Comparison of ENCODE assay signal across 19 cellular contexts in the genomic region with DNA sequence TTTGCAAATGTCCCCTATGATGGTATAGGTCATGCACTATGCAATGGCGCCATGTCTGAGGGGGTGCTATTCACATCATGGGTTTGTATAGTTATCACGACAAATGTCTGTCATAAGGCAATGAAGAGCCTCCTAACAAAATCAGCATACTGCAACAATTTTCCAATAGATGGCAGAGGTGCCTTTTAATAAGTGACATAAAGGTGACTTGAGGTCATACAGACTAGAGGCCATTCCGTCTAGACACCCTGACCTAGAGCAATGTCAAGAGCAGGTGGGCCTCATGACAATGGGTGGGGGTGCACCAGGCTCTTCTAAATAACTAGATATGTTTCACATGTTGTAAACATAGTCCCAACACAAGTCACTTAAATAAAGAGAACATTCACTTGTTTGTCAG.
DNase-seq lines count a peak whose midpoint lies in the region; TF ChIP-seq lines count a peak whose summit lies in the region.
"Had no signal": no experiment of that assay in that cellular context is flagged by ENCODE, and none has a peak within 500 bp of the region (broad histone marks: within the 10 kb centered on the region; RNA-seq: fewer than 3 reads in every experiment).

No MANE protein-coding gene starts in this region.

- H3K9me3 ChIP-seq in liver (ENCODE audit: control insufficient read depth in 4 of 4, low read length in 3 of 4), result no peaks in the 10 kb centered on the region
- H3K9me3 ChIP-seq in A673 (ENCODE audit: low read depth, low read length, poor library complexity, severe bottlenecking), result no peaks in the 10 kb centered on the region
- H3K9me3 ChIP-seq: BE2C, HAP-1 had no signal

- CTCF ChIA-PET in A673 (lab: Charles Lee), result no interaction called here

- POLR2A ChIA-PET in A673 (lab: Charles Lee; ENCODE audit: low non-redundant PET), result no interaction called here

- H3K4me3 ChIP-seq in LNCaP clone FGC (ENCODE audit: low read depth, low read length) (no peak overlapping the region), liver (ENCODE audit: low read depth in 1 of 3, low read length in 3 of 3) (no peak overlapping the region), A673 (ENCODE audit: low read depth, low read length, poor library complexity, severe bottlenecking) (no peak overlapping the region)
- H3K4me3 ChIP-seq: GM23248, HAP-1, K562 had no signal

- H3K9ac ChIP-seq in liver (ENCODE audit: low read depth in 1 of 2, low read length in 2 of 2), result no peak overlapping the region
- H3K9ac ChIP-seq: GM23248 had no signal

- H3K36me3 ChIP-seq in liver (ENCODE audit: control insufficient read depth in 4 of 4, insufficient read depth in 3 of 4, low read depth in 1 of 4, low read length in 3 of 4) (no peaks in the 10 kb centered on the region), A673 (ENCODE audit: insufficient read depth, low read length, poor library complexity, severe bottlenecking) (no peaks in the 10 kb centered on the region)
- H3K36me3 ChIP-seq: BE2C, HAP-1 had no signal

- WGBS in liver, result 59% methylated on average over 3 of the region's 3 CpGs

- TF ChIP-seq CTCF in LNCaP clone FGC (IDR thresholded peaks at IDR 0.05; ENCODE audit: control insufficient read depth, extremely low read depth, insufficient read depth) (peak; percentile 12; the same call in 1 of the 2 replicates), liver (IDR thresholded peaks at IDR 0.05; ENCODE audit: low read depth, low read length, missing input control) (peak; percentile 16), A673 (conservative IDR thresholded peaks at IDR 0.05; ENCODE audit: low read depth, low read length) (no peak)

- intact Hi-C loops in A673 (cut with micrococcal nuclease; ENCODE audit: unreplicated experiment), result no loop called here

- no peak for DNase-seq in LNCaP clone FGC (ENCODE audit: low read depth)
- DNase-seq in globus pallidus (ENCODE audit: low spot score), result peak; percentile 16
- peak; percentile 23 for DNase-seq in pons (ENCODE audit: low spot score)
- DNase-seq in NAMALWA (ENCODE audit: low spot score), result no peak
- DNase-seq in GM03348 (ENCODE audit: low spot score), result no peak
- no peak for DNase-seq in A673 (ENCODE audit: low spot score)
- DNase-seq: ACHN; BE2C; C1 segment of cervical spinal cord; CD4-positive, alpha-beta T cell; DMS153; DMS79; GDM1; GM23248; IMR-90 had no signal

- H3K27me3 ChIP-seq in liver (ENCODE audit: control insufficient read depth in 4 of 4, insufficient read depth in 4 of 4, low read length in 3 of 4) (no peaks in the 10 kb centered on the region), A673 (replicated peaks; ENCODE audit: insufficient read depth, low read depth, low read length, poor library complexity) (no peaks in the 10 kb centered on the region)

- BruUV-seq in A673 (replicated peaks; lab: Mats Ljungman, UMichigan), result no TSS peak

- peak; percentile 61 to 62 for TF ChIP-seq RAD21 in liver (IDR thresholded peaks at IDR 0.05)

- H3K27ac ChIP-seq in liver (ENCODE audit: low read depth in 1 of 2, low read length in 2 of 2) (no peak overlapping the region), A673 (ENCODE audit: low read depth, low read length, poor library complexity, severe bottlenecking) (no peak overlapping the region)
- H3K27ac ChIP-seq: GM23248, HL-60 had no signal

- H3K4me1 ChIP-seq in liver (ENCODE audit: control insufficient read depth in 4 of 4, insufficient read depth in 4 of 4, low read length in 3 of 4) (no peaks in the 10 kb centered on the region), A673 (ENCODE audit: insufficient read depth, low read length, poor library complexity, severe bottlenecking) (no peaks in the 10 kb centered on the region)
- H3K4me1 ChIP-seq: BE2C, HAP-1 had no signal

TF ChIP-seq in liver, 16 proteins besides CTCF, POLR2A, EP300 and RAD21:
- peak; percentile 49 to 51 for TF ChIP-seq RXRA (IDR thresholded peaks at IDR 0.05)
- TF ChIP-seq, protein P1, sequence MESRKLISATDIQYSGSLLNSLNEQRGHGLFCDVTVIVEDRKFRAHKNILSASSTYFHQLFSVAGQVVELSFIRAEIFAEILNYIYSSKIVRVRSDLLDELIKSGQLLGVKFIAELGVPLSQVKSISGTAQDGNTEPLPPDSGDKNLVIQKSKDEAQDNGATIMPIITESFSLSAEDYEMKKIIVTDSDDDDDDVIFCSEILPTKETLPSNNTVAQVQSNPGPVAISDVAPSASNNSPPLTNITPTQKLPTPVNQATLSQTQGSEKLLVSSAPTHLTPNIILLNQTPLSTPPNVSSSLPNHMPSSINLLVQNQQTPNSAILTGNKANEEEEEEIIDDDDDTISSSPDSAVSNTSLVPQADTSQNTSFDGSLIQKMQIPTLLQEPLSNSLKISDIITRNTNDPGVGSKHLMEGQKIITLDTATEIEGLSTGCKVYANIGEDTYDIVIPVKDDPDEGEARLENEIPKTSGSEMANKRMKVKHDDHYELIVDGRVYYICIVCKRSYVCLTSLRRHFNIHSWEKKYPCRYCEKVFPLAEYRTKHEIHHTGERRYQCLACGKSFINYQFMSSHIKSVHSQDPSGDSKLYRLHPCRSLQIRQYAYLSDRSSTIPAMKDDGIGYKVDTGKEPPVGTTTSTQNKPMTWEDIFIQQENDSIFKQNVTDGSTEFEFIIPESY (IDR thresholded peaks at IDR 0.05), result no peak

Comparison
In these comparisons a context has a peak if more than half of its experiments do, and no peak if none do; other contexts are left out.
1. DNase-seq: peak in globus pallidus (single experiment) and pons (single experiment); none in LNCaP clone FGC (single experiment), NAMALWA (single experiment), GM03348 (single experiment) and A673 (single experiment).